In genomic region chr17:77836557-77837041, GRCh38 we compare ENCODE assay signal across 10 cellular contexts.
DNase-seq lines count a peak whose midpoint lies in the region; ATAC-seq, FAIRE-seq and TF ChIP-seq lines count a peak whose summit lies in the region.
"Had no signal": no experiment of that assay in that cellular context is flagged by ENCODE, and none has a peak within 500 bp of the region (broad histone marks: within the 10 kb centered on the region; RNA-seq: fewer than 3 reads in every experiment).

No MANE protein-coding gene starts in this region.

- no peaks in the 10 kb centered on the region for H3K36me3 ChIP-seq in bronchial epithelial cell (ENCODE audit: control insufficient read depth, insufficient read depth, low read length)
- H3K36me3 ChIP-seq in prostate gland = no peaks in the 10 kb centered on the region
- H3K36me3 ChIP-seq in uterus = no peaks in the 10 kb centered on the region

- H3K9me3 ChIP-seq in prostate gland = no peaks in the 10 kb centered on the region
- no peaks in the 10 kb centered on the region for H3K9me3 ChIP-seq in uterus

- H3K27me3 ChIP-seq in bronchial epithelial cell (ENCODE audit: control insufficient read depth, insufficient read depth, low read length) (no peaks in the 10 kb centered on the region), prostate gland (replicated peaks; ENCODE audit: insufficient read depth) (no peaks in the 10 kb centered on the region), uterus (no peaks in the 10 kb centered on the region)

- ATAC-seq in GM19455 (IDR thresholded peaks at IDR 0.05; ENCODE audit: unreplicated experiment) = no peak

- TF ChIP-seq CTCF in bronchial epithelial cell (IDR thresholded peaks at IDR 0.05; ENCODE audit: insufficient read depth, low read length, severe bottlenecking) (no peak), prostate gland (IDR thresholded peaks at IDR 0.05) (no peak), uterus (IDR thresholded peaks at IDR 0.05) (no peak)

- H3K27ac ChIP-seq in prostate gland (no peak overlapping the region), uterus (no peak overlapping the region)
- H3K27ac ChIP-seq: 22Rv1 had no signal

- WGBS in prostate gland = 65% methylated on average over 3 of the region's 3 CpGs

- intact Hi-C loops in prostate gland (cut with DNase I) = no loop called here
- intact Hi-C loops in uterus (cut with DNase I; ENCODE audit: low total_unique reads) = no loop called here

- H3K4me3 ChIP-seq in bronchial epithelial cell (ENCODE audit: low read depth, low read length) (no peak overlapping the region), prostate gland (no peak overlapping the region), uterus (no peak overlapping the region)

- H3K4me1 ChIP-seq in prostate gland (replicated peaks) (no peaks in the 10 kb centered on the region), uterus (no peaks in the 10 kb centered on the region)

- FAIRE-seq in RCC 7860 (lab: Jason Lieb, UNC) (no peak), bronchial epithelial cell (lab: Jason Lieb, UNC) (peak; percentile 73)
- FAIRE-seq: endothelial cell of umbilical vein had no signal

- no peak for TF ChIP-seq POLR2A in prostate gland (IDR thresholded peaks at IDR 0.05)
- TF ChIP-seq POLR2A in uterus (IDR thresholded peaks at IDR 0.05) = no peak

- DNase-seq in DMS79 treated with DMSO at 0.1 percent for 48 hours (lab: John Stamatoyannopoulos, UW) = peak; percentile 11
- DNase-seq in DMS79 (lab: John Stamatoyannopoulos, UW) = no peak
- DNase-seq in RCC 7860 (ENCODE audit: low spot score) = peak; percentile 74
- DNase-seq in bronchial epithelial cell (ENCODE audit: low read depth) = peak; percentile 88
- peak; percentile 75 for DNase-seq in prostate gland (ENCODE audit: low spot score)
- no peak for DNase-seq in uterus
- DNase-seq in midbrain (lab: John Stamatoyannopoulos, UW) = no peak

Comparison
In these comparisons a context has a peak if more than half of its experiments do, and no peak if none do; other contexts are left out.
1. DNase-seq: peak in DMS79 treated with DMSO at 0.1 percent for 48 hours (single experiment), RCC 7860 (single experiment), bronchial epithelial cell (single experiment) and prostate gland (single experiment); none in DMS79 (single experiment), uterus (0 of 2) and midbrain (single experiment).